ENCODE assay signal across 8 cellular contexts in genomic region chr19:50431343-50432220, GRCh38. TPM values are rescaled to one million over a fixed set of nuclear protein-coding genes. Genes with fewer than 3 reads are reported as not detected.
A peak's percentile ranks its signal among the peaks of the same experiment; 100 is the strongest.
DNase-seq lines count a peak whose midpoint lies in the region; ATAC-seq and TF ChIP-seq lines count a peak whose summit lies in the region.

No MANE protein-coding gene starts in this region.

- intact Hi-C loops in left ventricle myocardium inferior (cut with micrococcal nuclease), result no loop called here
- intact Hi-C loops in posterior cingulate gyrus (cut with DNase I), result no loop called here

- H3K36me3 ChIP-seq in adipocyte (ENCODE audit: control insufficient read depth, insufficient read depth, low read length, severe bottlenecking), result no peaks in the 10 kb centered on the region
- H3K36me3 ChIP-seq in left ventricle myocardium inferior, result no peaks in the 10 kb centered on the region

- no peaks in the 10 kb centered on the region for H3K36me3 Mint-ChIP-seq in type B pancreatic cell

- H3K4me1 Mint-ChIP-seq in type B pancreatic cell (ENCODE audit: unreplicated experiment), result peaks cover 24% of the 10 kb centered on the region

- H3K9ac ChIP-seq in adipocyte (ENCODE audit: low read length), result no peak overlapping the region

- H3K9me3 Mint-ChIP-seq in type B pancreatic cell, result no peaks in the 10 kb centered on the region

- peak overlapping the region; percentile 88 for H3K27ac Mint-ChIP-seq in type B pancreatic cell

- DNase-seq in NCI-H1092 treated with DMSO at 0.1 percent for 48 hours (lab: John Stamatoyannopoulos, UW) (peak; percentile 55), SW480 (ENCODE audit: low spot score) (peak; percentile 69), adipocyte (ENCODE audit: low read depth) (peak; percentile 89), left ventricle myocardium inferior (peak; percentile 84), posterior cingulate gyrus (peak; percentile 71 to 98 (median 89)), type B pancreatic cell (ENCODE audit: extremely low spot score, unreplicated experiment) (peak; percentile 95)

- peak; percentile 68 for ATAC-seq in HG02588 (IDR thresholded peaks at IDR 0.05; ENCODE audit: unreplicated experiment)

- no peak for TF ChIP-seq CTCF in left ventricle myocardium inferior (IDR thresholded peaks at IDR 0.05; ENCODE audit: borderline replicate concordance)
- TF ChIP-seq CTCF in type B pancreatic cell (conservative IDR thresholded peaks at IDR 0.05), result no peak

- H3K4me3 Mint-ChIP-seq in type B pancreatic cell, result peak overlapping the region; percentile 93

- H3K4me3 ChIP-seq in GM08714 (ENCODE audit: low read length) (peak overlapping the region; percentile 56; the same call in 1 of the 2 replicates), adipocyte (ENCODE audit: low read length) (peak overlapping the region; percentile 70), left ventricle myocardium inferior (peak overlapping the region; percentile 78)

- H3K4me1 ChIP-seq in adipocyte (ENCODE audit: control insufficient read depth, insufficient read depth, low read length), result peaks cover 6% of the 10 kb centered on the region
- peaks cover 27% of the 10 kb centered on the region for H3K4me1 ChIP-seq in left ventricle myocardium inferior

- H3K27me3 Mint-ChIP-seq in type B pancreatic cell, result peaks cover 37% of the 10 kb centered on the region

- H3K9me3 ChIP-seq in adipocyte (ENCODE audit: control insufficient read depth, low read length), result no peaks in the 10 kb centered on the region
- no peaks in the 10 kb centered on the region for H3K9me3 ChIP-seq in left ventricle myocardium inferior (replicated peaks)

- H3K27ac ChIP-seq in left ventricle myocardium inferior (replicated peaks), result peak overlapping the region; percentile 58

- H3K27me3 ChIP-seq in adipocyte (replicated peaks; ENCODE audit: control insufficient read depth, insufficient read depth, low read length) (peaks cover 57% of the 10 kb centered on the region), left ventricle myocardium inferior (ENCODE audit: low read depth) (peaks cover 74% of the 10 kb centered on the region)

RNA-seq across cellular contexts. Expression of gene MYBPC2, which starts 1.1 kb away (rescaled TPM):
- total RNA-seq in left ventricle myocardium inferior (not detected), type B pancreatic cell (ENCODE audit: low replicate concordance) (0.12 TPM in 1 of 2 replicates, not detected in the other)

RNA-seq across cellular contexts. Expression of gene SPIB, which starts 12.8 kb away (rescaled TPM):
- total RNA-seq in left ventricle myocardium inferior, result not detected
- 2.6 and 3.0 TPM in 2 replicates for total RNA-seq in type B pancreatic cell (ENCODE audit: low replicate concordance)

RNA-seq across cellular contexts. Expression of gene EMC10, which starts 44.7 kb away (rescaled TPM):
- total RNA-seq in left ventricle myocardium inferior (97.7 TPM), type B pancreatic cell (ENCODE audit: low replicate concordance) (137 and 152 TPM in 2 replicates)

RNA-seq across cellular contexts. Expression of gene GARIN5A, which starts 45.1 kb away (rescaled TPM):
- total RNA-seq in left ventricle myocardium inferior (1.3 TPM), type B pancreatic cell (ENCODE audit: low replicate concordance) (1.9 and 5.2 TPM in 2 replicates)

RNA-seq across cellular contexts. Expression of gene POLD1, which starts 47.4 kb away (rescaled TPM):
- total RNA-seq in left ventricle myocardium inferior (10.8 TPM), type B pancreatic cell (ENCODE audit: low replicate concordance) (43.6 and 91.8 TPM in 2 replicates)

Comparison
In these comparisons a context has a peak if more than half of its experiments do, and no peak if none do; other contexts are left out.
1. Peak in every context shown above with its lines: DNase-seq, ATAC-seq, H3K4me3 ChIP-seq and H3K27ac ChIP-seq.